In genomic region chr5:96582343-96582742, GRCh38 we compare ENCODE assay signal across 13 cellular contexts.
DNase-seq lines count a peak whose midpoint lies in the region; ATAC-seq and TF ChIP-seq lines count a peak whose summit lies in the region.
"Had no signal": no experiment of that assay in that cellular context is flagged by ENCODE, and none has a peak within 500 bp of the region (broad histone marks: within the 10 kb centered on the region; RNA-seq: fewer than 3 reads in every experiment).

No MANE protein-coding gene starts in this region.

- intact Hi-C loops in dorsolateral prefrontal cortex (cut with DNase I) (no loop called here), lower leg skin (cut with DNase I; ENCODE audit: low total_unique reads) (no loop called here), colonic mucosa (cut with DNase I) (no loop called here)
- intact Hi-C loops in activated naive CD4-positive, alpha-beta T cell treated with anti-CD3 and anti-CD28 coated beads for 36 hours (cut with micrococcal nuclease), result no loop called here

- H3K27ac ChIP-seq in dorsolateral prefrontal cortex (peak overlapping the region in 6 of 59 donors; percentile 32 to 70 (median 44)), colonic mucosa (no peak overlapping the region)
- H3K27ac ChIP-seq: 22Rv1, neutrophil, tibial nerve had no signal

- H3K27ac Mint-ChIP-seq in activated naive CD4-positive, alpha-beta T cell treated with anti-CD3 and anti-CD28 coated beads for 36 hours, result no peak overlapping the region

- DNase-seq in NCI-H2081 (lab: John Stamatoyannopoulos, UW) (peak; percentile 53 to 82), NCI-H2081 treated with DMSO at 0.1 percent for 48 hours (lab: John Stamatoyannopoulos, UW) (no peak), NCI-H510A treated with DMSO at 0.1 percent for 48 hours (lab: John Stamatoyannopoulos, UW) (peak; percentile 79), dorsolateral prefrontal cortex (peak in 8 of 10 donors; percentile 36 to 82 (median 70)), lower leg skin (ENCODE audit: low spot score in 2 of 2) (no peak), colonic mucosa (no peak)
- no peak for DNase-seq in activated naive CD4-positive, alpha-beta T cell treated with anti-CD3 and anti-CD28 coated beads for 36 hours
- DNase-seq: activated T-cell treated with anti-CD3 and anti-CD28 coated beads, Interleukin-2, amount 50 U/mL, for 4 hours; T-helper 2 cell had no signal

- WGBS in lower leg skin, 2 donors, result 54 to 61% methylated on average over 11 of the region's 11 CpGs

- H3K4me3 ChIP-seq in dorsolateral prefrontal cortex (peak overlapping the region in 6 of 59 donors; percentile 6 to 18 (median 16)), lower leg skin (ENCODE audit: low read depth, poor library complexity, severe bottlenecking) (no peak overlapping the region), colonic mucosa (no peak overlapping the region)
- H3K4me3 ChIP-seq: tibial nerve had no signal

- no peaks in the 10 kb centered on the region for H3K9me3 Mint-ChIP-seq in activated naive CD4-positive, alpha-beta T cell treated with anti-CD3 and anti-CD28 coated beads for 36 hours
- H3K9me3 Mint-ChIP-seq: activated T-cell treated with anti-CD3 and anti-CD28 coated beads, Interleukin-2, amount 50 U/mL, for 4 hours had no signal

- H3K9me3 ChIP-seq in colonic mucosa, result no peaks in the 10 kb centered on the region
- H3K9me3 ChIP-seq: neutrophil, tibial nerve had no signal

- ATAC-seq in HG02938 (IDR thresholded peaks at IDR 0.05; ENCODE audit: unreplicated experiment), result no peak
- ATAC-seq: activated T-cell treated with anti-CD3 and anti-CD28 coated beads, Interleukin-2, amount 50 U/mL, for 4 hours had no signal

- no peaks in the 10 kb centered on the region for H3K36me3 Mint-ChIP-seq in activated naive CD4-positive, alpha-beta T cell treated with anti-CD3 and anti-CD28 coated beads for 36 hours (ENCODE audit: low read depth)

- no peaks in the 10 kb centered on the region for H3K4me1 ChIP-seq in colonic mucosa
- H3K4me1 ChIP-seq: tibial nerve had no signal

- no peak overlapping the region for H3K9ac ChIP-seq in colonic mucosa (ENCODE audit: low read depth in 2 of 2, low read length in 2 of 2)

- TF ChIP-seq CTCF in dorsolateral prefrontal cortex (IDR thresholded peaks at IDR 0.05 in 54 of 56, conservative IDR thresholded peaks at IDR 0.05 in 2 of 56; ENCODE audit: low read depth in 1 of 56, partially characterized antibody in 56 of 56) (no peak), lower leg skin (IDR thresholded peaks at IDR 0.05) (no peak), colonic mucosa (IDR thresholded peaks at IDR 0.05) (no peak)

- H3K36me3 ChIP-seq in colonic mucosa, result no peaks in the 10 kb centered on the region
- H3K36me3 ChIP-seq: neutrophil, tibial nerve had no signal

- peaks cover 5% of the 10 kb centered on the region for H3K4me1 Mint-ChIP-seq in activated naive CD4-positive, alpha-beta T cell treated with anti-CD3 and anti-CD28 coated beads for 36 hours (ENCODE audit: low read depth)

- H3K4me3 Mint-ChIP-seq in activated naive CD4-positive, alpha-beta T cell treated with anti-CD3 and anti-CD28 coated beads for 36 hours, result no peak overlapping the region
- H3K4me3 Mint-ChIP-seq: activated T-cell treated with anti-CD3 and anti-CD28 coated beads, Interleukin-2, amount 50 U/mL, for 4 hours had no signal

- H3K27me3 Mint-ChIP-seq in activated naive CD4-positive, alpha-beta T cell treated with anti-CD3 and anti-CD28 coated beads for 36 hours (ENCODE audit: low read depth), result peaks cover 6% of the 10 kb centered on the region

- no peak for TF ChIP-seq POLR2A in lower leg skin (IDR thresholded peaks at IDR 0.05)

- H3K27me3 ChIP-seq in dorsolateral prefrontal cortex (no peaks in the 10 kb centered on the region), colonic mucosa (no peaks in the 10 kb centered on the region)
- H3K27me3 ChIP-seq: tibial nerve had no signal

- CTCF ChIA-PET in activated naive CD4-positive, alpha-beta T cell treated with anti-CD3 and anti-CD28 coated beads for 36 hours (lab: Charles Lee), result no interaction called here

Comparison
In these comparisons a context has a peak if more than half of its experiments do, and no peak if none do; other contexts are left out.
1. DNase-seq: peak in NCI-H2081 (2 of 2), NCI-H510A treated with DMSO at 0.1 percent for 48 hours (single experiment) and dorsolateral prefrontal cortex (8 of 10); none in NCI-H2081 treated with DMSO at 0.1 percent for 48 hours (single experiment), activated naive CD4-positive, alpha-beta T cell treated with anti-CD3 and anti-CD28 coated beads for 36 hours (single experiment), lower leg skin (0 of 2) and colonic mucosa (single experiment).